ENCODE assay signal across 15 cellular contexts in the genomic region with DNA sequence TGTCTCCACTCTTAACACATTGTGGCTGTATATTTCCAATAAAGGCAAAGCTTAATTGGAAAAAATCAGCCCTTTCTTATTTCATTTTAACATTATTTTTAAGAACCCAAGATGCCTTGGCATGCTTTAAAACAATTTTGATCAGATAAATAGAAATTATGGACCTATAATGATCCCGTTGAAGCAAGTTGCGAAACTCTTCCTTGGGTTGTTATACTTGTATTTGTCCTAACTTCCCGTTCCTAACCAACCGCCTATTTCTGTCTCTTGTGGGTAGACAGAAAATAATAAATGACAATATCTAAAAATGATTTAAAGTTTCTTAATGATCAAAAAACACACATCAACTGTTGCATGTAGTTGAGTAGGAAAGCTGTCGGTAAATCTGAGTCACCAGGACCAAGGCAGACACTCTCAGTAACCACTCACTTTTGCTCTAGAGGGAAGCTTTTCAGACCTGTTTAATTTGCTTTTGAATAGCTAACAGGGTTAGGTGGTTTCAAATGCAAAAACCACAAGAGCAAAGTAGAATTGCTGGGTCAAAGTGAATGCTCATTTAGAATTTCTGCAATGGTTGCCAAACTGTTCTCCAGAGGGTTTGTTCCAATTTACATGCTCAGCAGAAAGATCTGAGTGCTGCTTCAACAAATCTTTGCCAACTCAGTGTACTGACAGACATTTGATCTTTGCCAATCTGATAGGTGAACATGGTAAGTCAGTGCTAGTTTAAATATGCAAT. TPM values are rescaled to one million over a fixed set of nuclear protein-coding genes. Genes with fewer than 3 reads are reported as not detected.
DNase-seq lines count a peak whose midpoint lies in the region; ATAC-seq and TF ChIP-seq lines count a peak whose summit lies in the region.
"Had no signal": no experiment of that assay in that cellular context is flagged by ENCODE, and none has a peak within 500 bp of the region (broad histone marks: within the 10 kb centered on the region; RNA-seq: fewer than 3 reads in every experiment).

No MANE protein-coding gene starts in this region.

- H4K91ac ChIP-seq in trophoblast cell (ENCODE audit: low read depth, low read length), result no peak overlapping the region

- no CpG with 5 or more reads among the region's 5 CpGs for WGBS in iPS DF 6.9 (ENCODE audit: insufficient coverage, insufficient read length)
- no CpG with 5 or more reads among the region's 5 CpGs for WGBS in trophoblast cell (ENCODE audit: extremely low coverage, insufficient coverage, insufficient read length)

- BruUV-seq in PC-3 (replicated peaks; lab: Mats Ljungman, UMichigan), result no TSS peak

- H3K27ac ChIP-seq in HEK293 (ENCODE audit: extremely low read depth, low read depth, low read length), result no peak overlapping the region
- no peak overlapping the region for H3K27ac ChIP-seq in PC-3 (ENCODE audit: low read length)
- H3K27ac ChIP-seq in iPS DF 6.9 (ENCODE audit: low read length), result peak overlapping the region; percentile 71
- H3K27ac ChIP-seq in trophoblast cell (ENCODE audit: low read depth, low read length), result no peak overlapping the region
- H3K27ac ChIP-seq: cardiac muscle cell had no signal

- H4K12ac ChIP-seq in trophoblast cell (ENCODE audit: low read depth, low read length), result no peak overlapping the region

- no peak overlapping the region for H3K18ac ChIP-seq in trophoblast cell (ENCODE audit: low read length)

- no peak overlapping the region for H3K14ac ChIP-seq in trophoblast cell (ENCODE audit: low read length)

- DNase-seq in CD1c-positive myeloid dendritic cell (ENCODE audit: extremely low spot score) (peak; percentile 7), PC-3 (peak; percentile 49), iPS DF 6.9 (ENCODE audit: low read depth, low spot score) (no peak), activated gamma-delta T cell (lab: John Stamatoyannopoulos, UW) (no peak), trophoblast cell (no peak), midbrain (lab: John Stamatoyannopoulos, UW) (no peak)
- DNase-seq in NK-92 treated with Interleukin-12 subunit alpha and Interleukin-12 subunit beta, amount 100 ng/mL, for 24 hours (lab: John Stamatoyannopoulos, UW), result no peak
- DNase-seq: CD8-positive, alpha-beta T cell; islet precursor cell; NCI-H446; SK-N-SH; stomach had no signal

- no peak for ATAC-seq in PC-3
- ATAC-seq: CD8-positive, alpha-beta T cell; esophagus mucosa had no signal

- H3K36me3 ChIP-seq in HEK293 (ENCODE audit: control insufficient read depth in 2 of 2, insufficient read depth in 1 of 2, low read length in 2 of 2) (no peaks in the 10 kb centered on the region), PC-3 (ENCODE audit: low read depth, low read length) (no peaks in the 10 kb centered on the region), iPS DF 6.9 (ENCODE audit: control insufficient read depth, insufficient read depth, low read length) (no peaks in the 10 kb centered on the region), trophoblast cell (ENCODE audit: control insufficient read depth in 1 of 2, insufficient read depth in 2 of 2, low read length in 2 of 2) (no peaks in the 10 kb centered on the region)
- H3K36me3 ChIP-seq: cardiac muscle cell, stomach had no signal

- H3K9me2 ChIP-seq in PC-3 (replicated peaks; ENCODE audit: low read length), result no peaks in the 10 kb centered on the region
- H3K9me2 ChIP-seq: SK-N-SH had no signal

- POLR2A ChIA-PET in HEK293 (lab: Yijun Ruan, JAX) (no interaction called here), PC-3 (lab: Charles Lee; ENCODE audit: unreplicated experiment) (no interaction called here)

- H2BK120ac ChIP-seq in trophoblast cell (ENCODE audit: insufficient read depth, low read length, poor library complexity), result no peak overlapping the region

- H3K4me3 ChIP-seq in HEK293 (ENCODE audit: low read depth, low read length) (no peak overlapping the region), PC-3 (ENCODE audit: low read length) (no peak overlapping the region), iPS DF 6.9 (ENCODE audit: low read length) (no peak overlapping the region), trophoblast cell (ENCODE audit: low read depth, low read length) (no peak overlapping the region)
- H3K4me3 ChIP-seq: cardiac muscle cell, stomach had no signal

- CTCF ChIA-PET in HEK293 (lab: Yijun Ruan, JAX) (interaction anchor here (0.5 to 1.3 kb wide), 2 partner anchors 74 to 286 kb away, joined by 5 read pairs; no protein-coding TSS in a partner anchor), PC-3 (lab: Charles Lee) (no interaction called here)

- no peaks in the 10 kb centered on the region for H3K79me2 ChIP-seq in PC-3 (ENCODE audit: low read length)
- H3K79me2 ChIP-seq in trophoblast cell (ENCODE audit: control insufficient read depth, insufficient read depth, low read length, poor library complexity), result no peaks in the 10 kb centered on the region

- TF ChIP-seq CTCF in HEK293 (tag by site-specific recombination; IDR thresholded peaks at IDR 0.05) (no peak), PC-3 (conservative IDR thresholded peaks at IDR 0.05; ENCODE audit: low read depth, low read length) (no peak)

- H3F3A ChIP-seq in PC-3 (ENCODE audit: low read length, unreplicated experiment), result no peaks in the 10 kb centered on the region

- H3K9ac ChIP-seq in PC-3 (ENCODE audit: low read length) (no peak overlapping the region), trophoblast cell (ENCODE audit: low read length) (no peak overlapping the region)
- H3K9ac ChIP-seq: SK-N-SH had no signal

- no peaks in the 10 kb centered on the region for H4K20me1 ChIP-seq in PC-3 (ENCODE audit: low read length)

- H4K8ac ChIP-seq in trophoblast cell (ENCODE audit: low read depth, low read length), result no peak overlapping the region

- H3K4me2 ChIP-seq in PC-3 (ENCODE audit: low read length) (peak overlapping the region; percentile 15; the same call in 1 of the 2 replicates), trophoblast cell (ENCODE audit: low read length) (no peak overlapping the region)
- H3K4me2 ChIP-seq: SK-N-SH had no signal

- no peak overlapping the region for H2BK12ac ChIP-seq in trophoblast cell (ENCODE audit: low read length)

- H3K79me1 ChIP-seq in trophoblast cell (ENCODE audit: low read length), result peaks cover 3% of the 10 kb centered on the region

- H3K4ac ChIP-seq in trophoblast cell (ENCODE audit: low read depth, low read length), result no peak overlapping the region

- H2AFZ ChIP-seq in PC-3 (ENCODE audit: low read length) (no peak overlapping the region), trophoblast cell (ENCODE audit: insufficient read depth, low read length, poor library complexity) (no peak overlapping the region)

- H3K9me3 ChIP-seq in HEK293 (ENCODE audit: control insufficient read depth, insufficient read depth, low read depth, low read length), result no peaks in the 10 kb centered on the region
- no peaks in the 10 kb centered on the region for H3K9me3 ChIP-seq in PC-3 (ENCODE audit: low read length)
- H3K9me3 ChIP-seq in iPS DF 6.9 (ENCODE audit: control insufficient read depth, insufficient read depth, low read length), result no peaks in the 10 kb centered on the region
- no peaks in the 10 kb centered on the region for H3K9me3 ChIP-seq in trophoblast cell (ENCODE audit: insufficient read depth, low read depth, low read length)
- H3K9me3 ChIP-seq: SK-N-SH, stomach had no signal

- intact Hi-C loops in PC-3 (cut with micrococcal nuclease), result no loop called here

- no peak overlapping the region for H3K23ac ChIP-seq in trophoblast cell (ENCODE audit: low read length)

- H3K27me3 ChIP-seq in PC-3 (ENCODE audit: low read length) (peaks cover 4% of the 10 kb centered on the region; the same call in 1 of the 2 replicates), iPS DF 6.9 (ENCODE audit: control insufficient read depth, insufficient read depth, low read length) (no peaks in the 10 kb centered on the region), trophoblast cell (ENCODE audit: insufficient read depth, low read length) (no peaks in the 10 kb centered on the region)
- H3K27me3 ChIP-seq: cardiac muscle cell had no signal

- H3K4me1 ChIP-seq in HEK293 (ENCODE audit: control insufficient read depth, insufficient read depth, low read length), result no peaks in the 10 kb centered on the region
- peaks cover 8% of the 10 kb centered on the region; the same call in 1 of the 2 replicates for H3K4me1 ChIP-seq in PC-3 (ENCODE audit: insufficient read depth, low read length)
- H3K4me1 ChIP-seq in iPS DF 6.9 (ENCODE audit: control insufficient read depth, insufficient read depth, low read length), result peaks cover under 1% of the 10 kb centered on the region; the same call in 1 of the 2 replicates
- H3K4me1 ChIP-seq in trophoblast cell (ENCODE audit: control insufficient read depth in 1 of 2, insufficient read depth in 2 of 2, low read length in 2 of 2), result peaks cover 6 to 11% of the 10 kb centered on the region in 2 experiments

- H2BK5ac ChIP-seq in trophoblast cell (ENCODE audit: low read depth, low read length, poor library complexity), result no peak overlapping the region

- H2AK5ac ChIP-seq in trophoblast cell (ENCODE audit: low read length), result no peak overlapping the region

RNA-seq across cellular contexts. Expression of a gene that starts 34.2 kb away (rescaled TPM):
- 3.2 and 3.5 TPM in 2 replicates for total RNA-seq in PC-3 (2014; rRNA removed)
- polyA plus RNA-seq in trophoblast cell (2013), result 0.89 and 1.0 TPM in 2 replicates
- polyA plus RNA-seq: SK-N-SH had no signal

RNA-seq across cellular contexts. Expression of a gene that starts 50.8 kb away (rescaled TPM):
- total RNA-seq in PC-3 (2014; rRNA removed), result not detected in 2 replicates
- not detected in 2 replicates for polyA plus RNA-seq in trophoblast cell (2013)
- total RNA-seq: cardiac muscle cell; CD8-positive, alpha-beta T cell had no signal
- polyA plus RNA-seq: cardiac muscle cell, SK-N-SH had no signal

RNA-seq across cellular contexts. Expression of a gene that starts 59.0 kb away (rescaled TPM):
- not detected in 2 replicates for total RNA-seq in PC-3 (2014; rRNA removed)
- not detected in 2 replicates for polyA plus RNA-seq in trophoblast cell (2013)
- total RNA-seq: cardiac muscle cell; CD8-positive, alpha-beta T cell; esophagus mucosa had no signal
- polyA plus RNA-seq: cardiac muscle cell, SK-N-SH had no signal

Comparison
In these comparisons a context has a peak if more than half of its experiments do, and no peak if none do; other contexts are left out.
1. DNase-seq: peak in CD1c-positive myeloid dendritic cell (single experiment) and PC-3 (single experiment); none in iPS DF 6.9 (single experiment), activated gamma-delta T cell (single experiment), trophoblast cell (0 of 2), midbrain (single experiment) and NK-92 treated with Interleukin-12 subunit alpha and Interleukin-12 subunit beta, amount 100 ng/mL, for 24 hours (single experiment).